29 cellular contexts compared by ENCODE assay signal in genomic region chr12:128557231-128557630, GRCh38.
"Had no signal": no experiment of that assay in that cellular context is flagged by ENCODE, and none has a peak within 500 bp of the region (broad histone marks: within the 10 kb centered on the region; RNA-seq: fewer than 3 reads in every experiment).

No MANE protein-coding gene starts in this region.

- H3K4me1 ChIP-seq: adrenal gland, body of pancreas, breast epithelium had no signal

- H3K27me3 ChIP-seq: adrenal gland, body of pancreas, brain microvascular endothelial cell, breast epithelium had no signal

- DNase-seq: activated B cell treated with CpG ODN at 0.5 μM for 24 hours; activated CD4-positive, alpha-beta memory T cell treated with anti-CD3 and anti-CD28 coated beads for 36 hours; activated CD4-positive, alpha-beta T cell treated with anti-CD3 and anti-CD28 coated beads for 4 hours; activated CD4-positive, alpha-beta T cell treated with anti-CD3 and anti-CD28 coated beads, Interleukin-2, amount 10 ng/mL, durations not matched to agents 24 days and 14 days; activated CD4-positive, alpha-beta T cell treated with anti-CD3 and anti-CD28 coated beads, Interleukin-2, amount 50 U/mL, for 1 hour; activated CD4-positive, alpha-beta T cell treated with anti-CD3 and anti-CD28 coated beads, Interleukin-2, amount 50 U/mL, for 4 hours; activated CD4-positive, CD25-positive, alpha-beta regulatory T cell treated with anti-CD3 and anti-CD28 coated beads, Interleukin-2, amount 50 U/mL, for 72 hours; activated CD8-positive, alpha-beta memory T cell treated with anti-CD3 and anti-CD28 coated beads, Interleukin-2, amount 50 U/mL, for 4 hours; activated CD8-positive, alpha-beta T cell treated with anti-CD3 and anti-CD28 coated beads for 36 hours; activated effector memory CD4-positive, alpha-beta T cell treated with anti-CD3 and anti-CD28 coated beads, Interleukin-2, amount 50 U/mL, for 16 hours; activated gamma-delta T cell treated with Interleukin-2 at 50 U/mL for 16 hours; activated naive CD4-positive, alpha-beta T cell; activated naive CD4-positive, alpha-beta T cell treated with anti-CD3 and anti-CD28 coated beads for 36 hours; activated naive CD4-positive, alpha-beta T cell treated with anti-CD3 and anti-CD28 coated beads, Interleukin-2, amount 50 U/mL, for 16 hours; activated naive CD8-positive, alpha-beta T cell treated with anti-CD3 and anti-CD28 coated beads for 36 hours; activated T-cell treated with anti-CD3 and anti-CD28 coated beads for 4 hours; activated T-cell treated with anti-CD3 and anti-CD28 coated beads, Interleukin-2, amount 50 U/mL, for 1 hour; activated T-cell treated with anti-CD3 and anti-CD28 coated beads, Interleukin-2, amount 50 U/mL, for 4 hours; activated T-cell treated with anti-CD3 and anti-CD28 coated beads, Interleukin-2, amount 50 U/mL, for 72 hours; adrenal gland; amniotic stem cell; aorta; body of pancreas; brain microvascular endothelial cell; central memory CD4-positive, alpha-beta T cell; T-helper 2 cell; T-helper 9 cell had no signal

- H3K9me3 ChIP-seq: adrenal gland had no signal

- H3K36me3 ChIP-seq: adrenal gland, brain microvascular endothelial cell, breast epithelium had no signal

- H3K4me3 ChIP-seq: adrenal gland, body of pancreas, breast epithelium had no signal

- H3K27ac ChIP-seq: adrenal gland, body of pancreas, brain microvascular endothelial cell, breast epithelium, VCaP had no signal
